26 cellular contexts compared by ENCODE assay signal in genomic region chr20:4714818-4715217, GRCh38. TPM values are rescaled to one million over a fixed set of nuclear protein-coding genes. Genes with fewer than 3 reads are reported as not detected.
"Had no signal": no experiment of that assay in that cellular context is flagged by ENCODE, and none has a peak within 500 bp of the region (broad histone marks: within the 10 kb centered on the region; RNA-seq: fewer than 3 reads in every experiment).

No MANE protein-coding gene starts in this region.

- H3K9me3 Mint-ChIP-seq: dendritic cell treated with granulocyte-macrophage colony-stimulating factor and Interleukin-4, amounts not matched to agents 40 ng/mL and 50 ng/mL, for 4 days; effector memory CD8-positive, alpha-beta T cell; immature natural killer cell had no signal

- H3K27ac ChIP-seq: gastrocnemius medialis, neutrophil, sigmoid colon, skin epidermis, testis, tibial nerve, upper lobe of right lung, vagina had no signal

- H3K27ac Mint-ChIP-seq: dendritic cell treated with granulocyte-macrophage colony-stimulating factor and Interleukin-4, amounts not matched to agents 40 ng/mL and 50 ng/mL, for 4 days; effector memory CD8-positive, alpha-beta T cell; immature natural killer cell had no signal

- H3K4me1 ChIP-seq: gastrocnemius medialis, upper lobe of right lung, vagina had no signal

- H3K36me3 Mint-ChIP-seq: immature natural killer cell; naive thymus-derived CD8-positive, alpha-beta T cell; stimulated activated naive B cell treated with anti-CD40 and anti-IgM and Interleukin-4, amounts not matched to agents 10 μg/mL and 1 μg/mL and 100 μg/mL, for 72 hours had no signal

- H3K27me3 ChIP-seq: gastrocnemius medialis, sigmoid colon, testis, tibial nerve, upper lobe of right lung, vagina had no signal

- H3K4me3 Mint-ChIP-seq: dendritic cell treated with granulocyte-macrophage colony-stimulating factor and Interleukin-4, amounts not matched to agents 40 ng/mL and 50 ng/mL, for 4 days; effector memory CD8-positive, alpha-beta T cell; immature natural killer cell; naive thymus-derived CD8-positive, alpha-beta T cell; stimulated activated naive B cell treated with anti-CD40 and anti-IgM and Interleukin-4, amounts not matched to agents 10 μg/mL and 1 μg/mL and 100 μg/mL, for 72 hours; stimulated activated naive CD8-positive, alpha-beta T cell treated with anti-CD3 and anti-CD28 coated beads, Interleukin-15, amount 100 ng/mL, for 72 hours had no signal

- ATAC-seq: effector memory CD8-positive, alpha-beta T cell; esophagus mucosa; gastrocnemius medialis; left colon; mucosa of descending colon; naive thymus-derived CD8-positive, alpha-beta T cell; stimulated activated naive B cell treated with anti-CD40 and anti-IgM and Interleukin-4, amounts not matched to agents 10 μg/mL and 1 μg/mL and 100 μg/mL, for 72 hours; stimulated activated naive CD8-positive, alpha-beta T cell treated with anti-CD3 and anti-CD28 coated beads, Interleukin-15, amount 100 ng/mL, for 72 hours; upper lobe of right lung had no signal

- DNase-seq: effector memory CD8-positive, alpha-beta T cell; gastrocnemius medialis; immature natural killer cell; left colon; mucosa of descending colon; naive thymus-derived CD8-positive, alpha-beta T cell; posterior cingulate gyrus; sigmoid colon; stimulated activated CD4-positive, alpha-beta T cell treated with anti-CD3 and anti-CD28 coated beads, Interleukin-2, amount 100 ng/mL, for 24 hours; stimulated activated CD4-positive, alpha-beta T cell treated with anti-CD3 and anti-CD28 coated beads, Interleukin-4, amount 100 ng/mL, for 4 hours; stimulated activated naive B cell treated with anti-CD40 and anti-IgM and Interleukin-4, amounts not matched to agents 10 μg/mL and 1 μg/mL and 100 μg/mL, for 72 hours; stimulated activated naive CD8-positive, alpha-beta T cell treated with anti-CD3 and anti-CD28 coated beads, Interleukin-15, amount 100 ng/mL, for 72 hours; testis; upper lobe of right lung had no signal

RNA-seq across cellular contexts. Expression of gene PRND, which starts 6.9 kb away (rescaled TPM):
- total RNA-seq: esophagus mucosa; fibroblast of lung; gastrocnemius medialis; kidney epithelial cell; naive thymus-derived CD8-positive, alpha-beta T cell; osteoblast; subcutaneous adipose tissue; vagina had no signal
- polyA plus RNA-seq: fibroblast of lung; immature natural killer cell; liver; naive thymus-derived CD8-positive, alpha-beta T cell; neural cell had no signal
